ENCODE assay signal across 2 cellular contexts in the genomic region with DNA sequence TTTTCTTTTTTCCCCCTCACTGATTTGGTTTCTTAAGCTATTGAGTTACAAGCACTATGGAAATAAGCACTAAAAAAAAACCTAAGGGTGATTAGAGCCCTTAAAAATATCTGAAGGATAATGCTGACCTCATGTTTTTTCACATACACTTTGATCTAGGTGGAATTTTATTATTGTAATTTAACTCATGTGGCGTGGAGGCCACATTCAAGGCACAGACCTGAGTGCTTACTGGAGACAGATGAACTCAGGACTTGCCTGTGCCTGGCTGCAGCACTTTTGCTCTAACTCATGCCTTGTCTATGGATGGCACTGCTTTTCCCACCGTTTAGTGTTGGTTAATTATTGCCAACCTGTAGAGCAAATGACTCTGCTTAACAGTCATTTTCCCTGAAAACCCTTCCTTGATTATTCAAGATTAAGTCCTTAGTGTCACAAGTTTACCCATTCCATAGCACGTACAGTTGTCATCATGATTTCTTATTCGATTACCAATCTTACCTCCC.
TF ChIP-seq lines count a peak whose summit lies in the region.

No MANE protein-coding gene starts in this region.

TF ChIP-seq in IMR-90, 13 proteins besides CTCF, POLR2A, EP300 and RAD21 (continued from another document):
- TF ChIP-seq MAFK (IDR thresholded peaks at IDR 0.05; ENCODE audit: low read depth, low read length) (peak; percentile 90), BHLHE40 (IDR thresholded peaks at IDR 0.05; ENCODE audit: low read depth, low read length) (no peak), NFE2L2 (IDR thresholded peaks at IDR 0.05; ENCODE audit: low read depth, low read length) (no peak), FOS (IDR thresholded peaks at IDR 0.05; ENCODE audit: low read depth, low read length) (no peak)

TF ChIP-seq in HepG2, 621 proteins besides CTCF, POLR2A, EP300 and RAD21 (continues in another document):
- TF ChIP-seq, protein P1, sequence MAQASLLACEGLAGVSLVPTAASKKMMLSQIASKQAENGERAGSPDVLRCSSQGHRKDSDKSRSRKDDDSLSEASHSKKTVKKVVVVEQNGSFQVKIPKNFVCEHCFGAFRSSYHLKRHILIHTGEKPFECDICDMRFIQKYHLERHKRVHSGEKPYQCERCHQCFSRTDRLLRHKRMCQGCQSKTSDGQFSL (CRISPR knock-in tag; IDR thresholded peaks at IDR 0.05): no peak
- peak; percentile 28; the same call in 1 of the 2 replicates for TF ChIP-seq FOSL2 (CRISPR knock-in tag; IDR thresholded peaks at IDR 0.05)
- TF ChIP-seq, protein P2, sequence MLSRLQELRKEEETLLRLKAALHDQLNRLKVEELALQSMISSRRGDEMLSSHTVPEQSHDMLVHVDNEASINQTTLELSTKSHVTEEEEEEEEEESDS (CRISPR knock-in tag; IDR thresholded peaks at IDR 0.05; ENCODE audit: borderline replicate concordance): no peak
- no peak for TF ChIP-seq ZNF543 (CRISPR knock-in tag; IDR thresholded peaks at IDR 0.05)
- peak; percentile 27 for TF ChIP-seq RARA (CRISPR knock-in tag; IDR thresholded peaks at IDR 0.05)
- TF ChIP-seq HNF4A (CRISPR knock-in tag; IDR thresholded peaks at IDR 0.05): no peak
- 0 out of 2 replicates have a peak, but pooled peaks have one; percentile 33 for TF ChIP-seq ZFP90 (CRISPR knock-in tag; IDR thresholded peaks at IDR 0.05; ENCODE audit: borderline replicate concordance)
- TF ChIP-seq, protein P3, sequence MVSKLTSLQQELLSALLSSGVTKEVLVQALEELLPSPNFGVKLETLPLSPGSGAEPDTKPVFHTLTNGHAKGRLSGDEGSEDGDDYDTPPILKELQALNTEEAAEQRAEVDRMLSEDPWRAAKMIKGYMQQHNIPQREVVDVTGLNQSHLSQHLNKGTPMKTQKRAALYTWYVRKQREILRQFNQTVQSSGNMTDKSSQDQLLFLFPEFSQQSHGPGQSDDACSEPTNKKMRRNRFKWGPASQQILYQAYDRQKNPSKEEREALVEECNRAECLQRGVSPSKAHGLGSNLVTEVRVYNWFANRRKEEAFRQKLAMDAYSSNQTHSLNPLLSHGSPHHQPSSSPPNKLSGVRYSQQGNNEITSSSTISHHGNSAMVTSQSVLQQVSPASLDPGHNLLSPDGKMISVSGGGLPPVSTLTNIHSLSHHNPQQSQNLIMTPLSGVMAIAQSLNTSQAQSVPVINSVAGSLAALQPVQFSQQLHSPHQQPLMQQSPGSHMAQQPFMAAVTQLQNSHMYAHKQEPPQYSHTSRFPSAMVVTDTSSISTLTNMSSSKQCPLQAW (CRISPR knock-in tag; IDR thresholded peaks at IDR 0.05): peak; percentile 54; the same call in 1 of the 2 replicates
- TF ChIP-seq, protein P4, sequence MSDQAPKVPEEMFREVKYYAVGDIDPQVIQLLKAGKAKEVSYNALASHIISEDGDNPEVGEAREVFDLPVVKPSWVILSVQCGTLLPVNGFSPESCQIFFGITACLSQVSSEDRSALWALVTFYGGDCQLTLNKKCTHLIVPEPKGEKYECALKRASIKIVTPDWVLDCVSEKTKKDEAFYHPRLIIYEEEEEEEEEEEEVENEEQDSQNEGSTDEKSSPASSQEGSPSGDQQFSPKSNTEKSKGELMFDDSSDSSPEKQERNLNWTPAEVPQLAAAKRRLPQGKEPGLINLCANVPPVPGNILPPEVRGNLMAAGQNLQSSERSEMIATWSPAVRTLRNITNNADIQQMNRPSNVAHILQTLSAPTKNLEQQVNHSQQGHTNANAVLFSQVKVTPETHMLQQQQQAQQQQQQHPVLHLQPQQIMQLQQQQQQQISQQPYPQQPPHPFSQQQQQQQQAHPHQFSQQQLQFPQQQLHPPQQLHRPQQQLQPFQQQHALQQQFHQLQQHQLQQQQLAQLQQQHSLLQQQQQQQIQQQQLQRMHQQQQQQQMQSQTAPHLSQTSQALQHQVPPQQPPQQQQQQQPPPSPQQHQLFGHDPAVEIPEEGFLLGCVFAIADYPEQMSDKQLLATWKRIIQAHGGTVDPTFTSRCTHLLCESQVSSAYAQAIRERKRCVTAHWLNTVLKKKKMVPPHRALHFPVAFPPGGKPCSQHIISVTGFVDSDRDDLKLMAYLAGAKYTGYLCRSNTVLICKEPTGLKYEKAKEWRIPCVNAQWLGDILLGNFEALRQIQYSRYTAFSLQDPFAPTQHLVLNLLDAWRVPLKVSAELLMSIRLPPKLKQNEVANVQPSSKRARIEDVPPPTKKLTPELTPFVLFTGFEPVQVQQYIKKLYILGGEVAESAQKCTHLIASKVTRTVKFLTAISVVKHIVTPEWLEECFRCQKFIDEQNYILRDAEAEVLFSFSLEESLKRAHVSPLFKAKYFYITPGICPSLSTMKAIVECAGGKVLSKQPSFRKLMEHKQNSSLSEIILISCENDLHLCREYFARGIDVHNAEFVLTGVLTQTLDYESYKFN (CRISPR knock-in tag; conservative IDR thresholded peaks at IDR 0.05): peak; percentile 36
- TF ChIP-seq, protein P5, sequence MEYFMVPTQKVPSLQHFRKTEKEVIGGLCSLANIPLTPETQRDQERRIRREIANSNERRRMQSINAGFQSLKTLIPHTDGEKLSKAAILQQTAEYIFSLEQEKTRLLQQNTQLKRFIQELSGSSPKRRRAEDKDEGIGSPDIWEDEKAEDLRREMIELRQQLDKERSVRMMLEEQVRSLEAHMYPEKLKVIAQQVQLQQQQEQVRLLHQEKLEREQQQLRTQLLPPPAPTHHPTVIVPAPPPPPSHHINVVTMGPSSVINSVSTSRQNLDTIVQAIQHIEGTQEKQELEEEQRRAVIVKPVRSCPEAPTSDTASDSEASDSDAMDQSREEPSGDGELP (IDR thresholded peaks at IDR 0.05; ENCODE audit: borderline replicate concordance, low read depth): no peak
- 0 out of 2 replicates have a peak, but pooled peaks have one; percentile 11 for TF ChIP-seq SOX5 (CRISPR knock-in tag; IDR thresholded peaks at IDR 0.05; ENCODE audit: borderline replicate concordance)
- TF ChIP-seq ZNF674 (CRISPR knock-in tag; IDR thresholded peaks at IDR 0.05; ENCODE audit: low read depth): no peak
- no peak for TF ChIP-seq CBX2 (IDR thresholded peaks at IDR 0.05; ENCODE audit: low read depth, low read length)
- TF ChIP-seq CBX2 (CRISPR knock-in tag; IDR thresholded peaks at IDR 0.05; ENCODE audit: low read depth): no peak
- TF ChIP-seq MXI1 (IDR thresholded peaks at IDR 0.05; ENCODE audit: borderline replicate concordance, low read depth, low read length): peak; percentile 47; the same call in 1 of the 3 replicates
- peak; percentile 77 for TF ChIP-seq POLR2AphosphoS5 (IDR thresholded peaks at IDR 0.05; ENCODE audit: low read depth, low read length)
- no peak for TF ChIP-seq SP5 (CRISPR knock-in tag; IDR thresholded peaks at IDR 0.05; ENCODE audit: borderline replicate concordance, low read depth)
- TF ChIP-seq BCL6 (CRISPR knock-in tag; IDR thresholded peaks at IDR 0.05): 0 out of 2 replicates have a peak, but pooled peaks have one; percentile 22
- no peak for TF ChIP-seq SRY (CRISPR knock-in tag; IDR thresholded peaks at IDR 0.05)
- TF ChIP-seq, protein P6, sequence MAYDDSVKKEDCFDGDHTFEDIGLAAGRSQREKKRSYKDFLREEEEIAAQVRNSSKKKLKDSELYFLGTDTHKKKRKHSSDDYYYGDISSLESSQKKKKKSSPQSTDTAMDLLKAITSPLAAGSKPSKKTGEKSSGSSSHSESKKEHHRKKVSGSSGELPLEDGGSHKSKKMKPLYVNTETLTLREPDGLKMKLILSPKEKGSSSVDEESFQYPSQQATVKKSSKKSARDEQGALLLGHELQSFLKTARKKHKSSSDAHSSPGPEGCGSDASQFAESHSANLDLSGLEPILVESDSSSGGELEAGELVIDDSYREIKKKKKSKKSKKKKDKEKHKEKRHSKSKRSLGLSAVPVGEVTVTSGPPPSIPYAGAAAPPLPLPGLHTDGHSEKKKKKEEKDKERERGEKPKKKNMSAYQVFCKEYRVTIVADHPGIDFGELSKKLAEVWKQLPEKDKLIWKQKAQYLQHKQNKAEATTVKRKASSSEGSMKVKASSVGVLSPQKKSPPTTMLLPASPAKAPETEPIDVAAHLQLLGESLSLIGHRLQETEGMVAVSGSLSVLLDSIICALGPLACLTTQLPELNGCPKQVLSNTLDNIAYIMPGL (CRISPR knock-in tag; IDR thresholded peaks at IDR 0.05; ENCODE audit: borderline replicate concordance in 1 of 2, low read depth in 1 of 2): peak in 1 of 2 experiments; percentile 42; a peak in 1 of 4 replicates
- no peak for TF ChIP-seq ZNF225 (CRISPR knock-in tag; IDR thresholded peaks at IDR 0.05)
- TF ChIP-seq MED1 (CRISPR knock-in tag; IDR thresholded peaks at IDR 0.05): peak; percentile 16; the same call in 1 of the 2 replicates
- peak; percentile 47; the same call in 1 of the 2 replicates for TF ChIP-seq RXRB (CRISPR knock-in tag; IDR thresholded peaks at IDR 0.05; ENCODE audit: borderline replicate concordance)
- TF ChIP-seq, protein P7, sequence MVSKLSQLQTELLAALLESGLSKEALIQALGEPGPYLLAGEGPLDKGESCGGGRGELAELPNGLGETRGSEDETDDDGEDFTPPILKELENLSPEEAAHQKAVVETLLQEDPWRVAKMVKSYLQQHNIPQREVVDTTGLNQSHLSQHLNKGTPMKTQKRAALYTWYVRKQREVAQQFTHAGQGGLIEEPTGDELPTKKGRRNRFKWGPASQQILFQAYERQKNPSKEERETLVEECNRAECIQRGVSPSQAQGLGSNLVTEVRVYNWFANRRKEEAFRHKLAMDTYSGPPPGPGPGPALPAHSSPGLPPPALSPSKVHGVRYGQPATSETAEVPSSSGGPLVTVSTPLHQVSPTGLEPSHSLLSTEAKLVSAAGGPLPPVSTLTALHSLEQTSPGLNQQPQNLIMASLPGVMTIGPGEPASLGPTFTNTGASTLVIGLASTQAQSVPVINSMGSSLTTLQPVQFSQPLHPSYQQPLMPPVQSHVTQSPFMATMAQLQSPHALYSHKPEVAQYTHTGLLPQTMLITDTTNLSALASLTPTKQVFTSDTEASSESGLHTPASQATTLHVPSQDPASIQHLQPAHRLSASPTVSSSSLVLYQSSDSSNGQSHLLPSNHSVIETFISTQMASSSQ (IDR thresholded peaks at IDR 0.05; ENCODE audit: low read depth): peak; percentile 87
- TF ChIP-seq, protein P7 (CRISPR knock-in tag; IDR thresholded peaks at IDR 0.05; ENCODE audit: borderline replicate concordance): peak; percentile 75; the same call in 1 of the 2 replicates
- peak; percentile 66 for TF ChIP-seq POLR2G (IDR thresholded peaks at IDR 0.05; ENCODE audit: low read depth, low read length)
- TF ChIP-seq, protein P8, sequence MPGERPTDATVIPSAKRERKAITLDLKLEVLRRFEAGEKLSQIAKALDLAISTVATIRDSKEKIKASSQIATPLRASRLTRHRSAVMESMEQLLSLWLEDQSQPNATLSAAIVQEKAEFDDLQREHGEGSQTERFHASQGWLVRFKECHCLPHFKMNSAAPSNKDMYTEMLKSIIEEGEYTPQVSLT (CRISPR knock-in tag; IDR thresholded peaks at IDR 0.05; ENCODE audit: borderline replicate concordance, low read depth): no peak
- 0 out of 2 replicates have a peak, but pooled peaks have one; percentile 38 for TF ChIP-seq WIZ (CRISPR knock-in tag; IDR thresholded peaks at IDR 0.05)
- TF ChIP-seq, protein P9, sequence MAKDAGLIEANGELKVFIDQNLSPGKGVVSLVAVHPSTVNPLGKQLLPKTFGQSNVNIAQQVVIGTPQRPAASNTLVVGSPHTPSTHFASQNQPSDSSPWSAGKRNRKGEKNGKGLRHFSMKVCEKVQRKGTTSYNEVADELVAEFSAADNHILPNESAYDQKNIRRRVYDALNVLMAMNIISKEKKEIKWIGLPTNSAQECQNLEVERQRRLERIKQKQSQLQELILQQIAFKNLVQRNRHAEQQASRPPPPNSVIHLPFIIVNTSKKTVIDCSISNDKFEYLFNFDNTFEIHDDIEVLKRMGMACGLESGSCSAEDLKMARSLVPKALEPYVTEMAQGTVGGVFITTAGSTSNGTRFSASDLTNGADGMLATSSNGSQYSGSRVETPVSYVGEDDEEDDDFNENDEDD (CRISPR knock-in tag; IDR thresholded peaks at IDR 0.05; ENCODE audit: borderline replicate concordance): 0 out of 2 replicates have a peak, but pooled peaks have one; percentile 28
